Comparison of ENCODE assay signal across 19 cellular contexts in the genomic region with DNA sequence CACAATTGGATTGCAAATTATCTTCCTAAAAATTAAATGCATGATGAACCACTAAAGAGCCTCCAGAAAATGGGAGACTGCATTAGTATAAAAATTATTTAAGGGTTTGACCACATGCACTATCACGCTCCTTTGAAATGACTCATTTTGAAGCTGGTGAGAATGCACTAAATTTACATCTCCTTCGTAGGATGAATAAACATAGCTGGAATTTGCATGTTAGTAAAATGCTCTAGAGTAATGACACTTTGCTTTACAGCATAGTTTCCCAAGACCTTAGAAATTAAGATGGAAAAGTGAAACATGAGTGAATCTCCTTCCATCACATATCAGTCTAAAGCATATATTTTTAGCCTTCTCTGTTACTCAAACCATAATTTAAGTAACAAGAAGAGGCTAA. TPM values are rescaled to one million over a fixed set of nuclear protein-coding genes. Genes with fewer than 3 reads are reported as not detected.
DNase-seq lines count a peak whose midpoint lies in the region; ATAC-seq and TF ChIP-seq lines count a peak whose summit lies in the region.
"Had no signal": no experiment of that assay in that cellular context is flagged by ENCODE, and none has a peak within 500 bp of the region (broad histone marks: within the 10 kb centered on the region; RNA-seq: fewer than 3 reads in every experiment).

No MANE protein-coding gene starts in this region.

- H3K4me3 ChIP-seq in ACC112 (ENCODE audit: low read depth, low read length): no peak overlapping the region
- H3K4me3 ChIP-seq in astrocyte of the cerebellum (ENCODE audit: low read depth, low read length): no peak overlapping the region
- H3K4me3 ChIP-seq: A549, SK-N-MC had no signal

- H3K36me3 ChIP-seq in ACC112 (ENCODE audit: insufficient read depth, low read length): no peaks in the 10 kb centered on the region

- DNase-seq in H4 (ENCODE audit: low spot score): peak; percentile 37
- peak; percentile 62 for DNase-seq in astrocyte of the cerebellum (ENCODE audit: low read depth)
- peak; percentile 1 to 26 for DNase-seq in foreskin keratinocyte
- no peak for DNase-seq in NCI-H446 treated with DMSO at 0.1 percent for 48 hours (lab: John Stamatoyannopoulos, UW)
- DNase-seq: activated CD4-positive, alpha-beta T cell treated with anti-CD3 and anti-CD28 coated beads, Interleukin-2, amount 50 U/mL, for 48 hours; activated T-cell treated with anti-CD3 and anti-CD28 coated beads, Interleukin-2, amount 50 U/mL, for 4 hours; hippocampal formation; left cardiac atrium; MM.1S; NCI-H2081; occipital lobe; trophoblast cell had no signal

- TF ChIP-seq CTCF in astrocyte of the cerebellum (IDR thresholded peaks at IDR 0.05; ENCODE audit: low read depth, low read length, missing control alignments) (no peak), foreskin keratinocyte (conservative IDR thresholded peaks at IDR 0.05) (no peak)

- H3K27me3 ChIP-seq in ACC112 (ENCODE audit: insufficient read depth, low read length) (peaks cover 32% of the 10 kb centered on the region), foreskin keratinocyte (peaks cover 48% of the 10 kb centered on the region)

- H2AFZ ChIP-seq in ACC112 (ENCODE audit: low read length, unreplicated experiment): no peak overlapping the region

- peak overlapping the region; percentile 81 for H3K27ac ChIP-seq in ACC112 (ENCODE audit: low read depth, low read length)
- H3K27ac ChIP-seq in foreskin keratinocyte: no peak overlapping the region
- H3K27ac ChIP-seq: A549, SK-N-MC had no signal

- in situ Hi-C loops in astrocyte of the cerebellum (cut with HindIII; ENCODE audit: low sequenced_read_pairs): no loop called here

- no peaks in the 10 kb centered on the region for H3K79me2 ChIP-seq in ACC112 (ENCODE audit: control insufficient read depth, insufficient read depth, low read length, unreplicated experiment)

- peaks cover 17% of the 10 kb centered on the region for H3K4me1 ChIP-seq in ACC112 (ENCODE audit: control insufficient read depth, insufficient read depth, low read length, unreplicated experiment)
- no peaks in the 10 kb centered on the region for H3K4me1 ChIP-seq in foreskin keratinocyte
- H3K4me1 ChIP-seq: A549 had no signal

- ATAC-seq in foreskin keratinocyte: no peak
- ATAC-seq in GM21447 (IDR thresholded peaks at IDR 0.05; ENCODE audit: unreplicated experiment): no peak
- ATAC-seq in GM21515 (IDR thresholded peaks at IDR 0.05; ENCODE audit: unreplicated experiment): no peak
- ATAC-seq in GM18873 (IDR thresholded peaks at IDR 0.05; ENCODE audit: low FRiP score, unreplicated experiment): no peak
- ATAC-seq: A549; activated T-cell treated with anti-CD3 and anti-CD28 coated beads, Interleukin-2, amount 50 U/mL, for 4 hours; left cardiac atrium had no signal

RNA-seq across cellular contexts. Expression of a gene that starts 2.4 kb away (rescaled TPM):
- 0.21 and 0.35 TPM in 2 replicates for total RNA-seq in H4 (2014; rRNA removed; shearing (Covaris generic))
- total RNA-seq in foreskin keratinocyte: not detected in 2 replicates
- not detected in 2 replicates for polyA plus RNA-seq in foreskin keratinocyte
- total RNA-seq: activated T-cell treated with anti-CD3 and anti-CD28 coated beads, Interleukin-2, amount 50 U/mL, for 4 hours; mononuclear cell had no signal
- polyA plus RNA-seq: A549 had no signal
